19 cellular contexts compared by ENCODE assay signal in the genomic region with DNA sequence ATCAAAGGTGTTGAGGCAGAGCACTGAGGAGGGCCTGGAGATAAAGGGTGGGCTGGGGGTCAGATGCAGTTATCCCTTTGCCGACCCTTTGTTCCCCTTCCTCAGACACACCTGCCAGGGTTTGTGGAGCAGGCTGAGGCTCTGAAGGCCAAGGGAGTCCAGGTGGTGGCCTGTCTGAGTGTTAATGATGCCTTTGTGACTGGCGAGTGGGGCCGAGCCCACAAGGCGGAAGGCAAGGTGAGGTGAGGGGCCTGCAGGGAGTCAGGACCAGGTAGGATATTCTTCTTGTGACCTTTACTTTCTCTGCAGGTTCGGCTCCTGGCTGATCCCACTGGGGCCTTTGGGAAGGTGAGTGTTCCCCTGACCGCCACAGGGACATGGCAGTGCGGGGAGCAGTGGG. TPM values are rescaled to one million over a fixed set of nuclear protein-coding genes. Genes with fewer than 3 reads are reported as not detected.
DNase-seq lines count a peak whose midpoint lies in the region; ATAC-seq and TF ChIP-seq lines count a peak whose summit lies in the region.
"Had no signal": no experiment of that assay in that cellular context is flagged by ENCODE, and none has a peak within 500 bp of the region (broad histone marks: within the 10 kb centered on the region; RNA-seq: fewer than 3 reads in every experiment).

No MANE protein-coding gene starts in this region.

- H3K9me3 Mint-ChIP-seq in activated naive CD4-positive, alpha-beta T cell treated with anti-CD3 and anti-CD28 coated beads, Interleukin-2, amount 10 ng/mL, durations not matched to agents 7 days and 5 days = no peaks in the 10 kb centered on the region
- no peaks in the 10 kb centered on the region for H3K9me3 Mint-ChIP-seq in CD14-positive monocyte
- H3K9me3 Mint-ChIP-seq in T-cell = no peaks in the 10 kb centered on the region
- H3K9me3 Mint-ChIP-seq: CD8-positive, alpha-beta memory T cell; stimulated activated memory B cell treated with anti-CD40 and anti-IgM and Interleukin-4, amounts not matched to agents 10 μg/mL and 1 μg/mL and 100 μg/mL, for 72 hours had no signal

- DNase-seq in activated naive CD4-positive, alpha-beta T cell treated with anti-CD3 and anti-CD28 coated beads, Interleukin-2, amount 10 ng/mL, durations not matched to agents 7 days and 5 days = no peak
- DNase-seq in activated naive CD4-positive, alpha-beta T cell treated with anti-CD3 and anti-CD28 coated beads, Interleukin-2, amount 50 U/mL, for 16 hours = no peak
- DNase-seq in breast epithelium (ENCODE audit: low spot score in 2 of 2) (no peak), upper lobe of left lung (no peak), CD14-positive monocyte (ENCODE audit: low spot score) (no peak), T-cell (no peak)
- DNase-seq: CD8-positive, alpha-beta memory T cell; central memory CD4-positive, alpha-beta T cell; foreskin melanocyte; NCI-H187 treated with DMSO at 0.1 percent for 48 hours; occipital lobe; uterus; WERI-Rb-1 had no signal

- CTCF ChIA-PET in activated naive CD4-positive, alpha-beta T cell treated with anti-CD3 and anti-CD28 coated beads, Interleukin-2, amount 10 ng/mL, durations not matched to agents 7 days and 5 days (lab: Charles Lee) = no interaction called here
- CTCF ChIA-PET in T-cell (lab: Charles Lee) = interaction anchor here in 1 of 2 donors (0.6 kb wide), 1 partner anchor 10 kb away, joined by 3 read pairs; no protein-coding TSS in a partner anchor

- peaks cover 0 to 14% of the 10 kb centered on the region in 2 donors for H3K4me1 ChIP-seq in breast epithelium
- H3K4me1 ChIP-seq in mucosa of stomach (ENCODE audit: control insufficient read depth, insufficient read depth, low read length) = peaks cover 47% of the 10 kb centered on the region
- H3K4me1 ChIP-seq in upper lobe of left lung = peaks cover 23 to 60% (median 42%) of the 10 kb centered on the region in 4 donors
- H3K4me1 ChIP-seq: uterus had no signal

- TF ChIP-seq CTCF in breast epithelium (IDR thresholded peaks at IDR 0.05) (no peak), upper lobe of left lung (IDR thresholded peaks at IDR 0.05) (no peak), CD14-positive monocyte (IDR thresholded peaks at IDR 0.05) (no peak)

- H3K36me3 ChIP-seq in breast epithelium (no peaks in the 10 kb centered on the region), mucosa of stomach (ENCODE audit: control insufficient read depth, insufficient read depth, low read length) (peaks cover 6% of the 10 kb centered on the region), upper lobe of left lung (peaks cover 0 to 22% (median 15%) of the 10 kb centered on the region in 4 donors)
- H3K36me3 ChIP-seq: uterus had no signal

- H3K9me3 ChIP-seq in breast epithelium = no peaks in the 10 kb centered on the region
- no peaks in the 10 kb centered on the region for H3K9me3 ChIP-seq in mucosa of stomach (ENCODE audit: control insufficient read depth, low read length)
- H3K9me3 ChIP-seq in upper lobe of left lung = no peaks in the 10 kb centered on the region
- H3K9me3 ChIP-seq: uterus had no signal

- H3K4me3 ChIP-seq in breast epithelium (no peak overlapping the region), mucosa of stomach (ENCODE audit: low read length) (no peak overlapping the region), upper lobe of left lung (no peak overlapping the region)
- H3K4me3 ChIP-seq: uterus had no signal

- peaks cover 47% of the 10 kb centered on the region for H3K4me1 Mint-ChIP-seq in activated naive CD4-positive, alpha-beta T cell treated with anti-CD3 and anti-CD28 coated beads, Interleukin-2, amount 10 ng/mL, durations not matched to agents 7 days and 5 days
- H3K4me1 Mint-ChIP-seq in CD14-positive monocyte (peaks cover 26% of the 10 kb centered on the region), T-cell (peaks cover 22 to 49% (median 33%) of the 10 kb centered on the region in 3 donors)

- H3K27ac Mint-ChIP-seq in activated naive CD4-positive, alpha-beta T cell treated with anti-CD3 and anti-CD28 coated beads, Interleukin-2, amount 10 ng/mL, durations not matched to agents 7 days and 5 days = peak overlapping the region; percentile 59
- H3K27ac Mint-ChIP-seq in CD14-positive monocyte (peak overlapping the region in 2 of 7 donors; percentile 68 to 79), T-cell (no peak overlapping the region)
- H3K27ac Mint-ChIP-seq: activated naive CD8-positive, alpha-beta T cell had no signal

- 94 to 96% methylated on average over 7 of the region's 7 CpGs for WGBS in upper lobe of left lung, 2 donors

- H3K27me3 ChIP-seq in breast epithelium = no peaks in the 10 kb centered on the region
- H3K27me3 ChIP-seq in mucosa of stomach (ENCODE audit: control insufficient read depth, insufficient read depth, low read length) = no peaks in the 10 kb centered on the region
- H3K27me3 ChIP-seq in upper lobe of left lung = no peaks in the 10 kb centered on the region
- H3K27me3 ChIP-seq: uterus had no signal

- POLR2A ChIA-PET in T-cell (lab: Charles Lee) = no interaction called here

- intact Hi-C loops in breast epithelium (cut with DNase I; ENCODE audit: low total_unique reads) (no loop called here), CD14-positive monocyte (cut with micrococcal nuclease) (no loop called here)

- no peak overlapping the region for H3K4me3 Mint-ChIP-seq in activated naive CD4-positive, alpha-beta T cell treated with anti-CD3 and anti-CD28 coated beads, Interleukin-2, amount 10 ng/mL, durations not matched to agents 7 days and 5 days
- H3K4me3 Mint-ChIP-seq in CD14-positive monocyte (no peak overlapping the region), T-cell (peak overlapping the region in 1 of 3 donors; percentile 28)
- H3K4me3 Mint-ChIP-seq: stimulated activated memory B cell treated with anti-CD40 and anti-IgM and Interleukin-4, amounts not matched to agents 10 μg/mL and 1 μg/mL and 100 μg/mL, for 72 hours had no signal

- no peak for ATAC-seq in upper lobe of left lung (ENCODE audit: low FRiP score in 2 of 2)
- no peak for ATAC-seq in GM21723 (IDR thresholded peaks at IDR 0.05; ENCODE audit: unreplicated experiment)
- ATAC-seq in T-cell (replicated peaks in 1 of 4) = no peak
- ATAC-seq: stimulated activated memory B cell treated with anti-CD40 and anti-IgM and Interleukin-4, amounts not matched to agents 10 μg/mL and 1 μg/mL and 100 μg/mL, for 72 hours had no signal

- no peaks in the 10 kb centered on the region for H3K27me3 Mint-ChIP-seq in activated naive CD4-positive, alpha-beta T cell treated with anti-CD3 and anti-CD28 coated beads, Interleukin-2, amount 10 ng/mL, durations not matched to agents 7 days and 5 days
- H3K27me3 Mint-ChIP-seq in CD14-positive monocyte (ENCODE audit: low read depth in 3 of 3) = peaks cover 0 to 1% (median 0%) of the 10 kb centered on the region in 3 donors
- H3K27me3 Mint-ChIP-seq in T-cell = no peaks in the 10 kb centered on the region
- H3K27me3 Mint-ChIP-seq: activated naive CD8-positive, alpha-beta T cell; stimulated activated memory B cell treated with anti-CD40 and anti-IgM and Interleukin-4, amounts not matched to agents 10 μg/mL and 1 μg/mL and 100 μg/mL, for 72 hours had no signal

- TF ChIP-seq EP300 in upper lobe of left lung (IDR thresholded peaks at IDR 0.05) = no peak

- H3K27ac ChIP-seq in breast epithelium (peak overlapping the region; percentile 81 to 98), upper lobe of left lung (peak overlapping the region; percentile 90 to 98 (median 94))
- H3K27ac ChIP-seq: uterus, WERI-Rb-1 had no signal

- H3K9ac ChIP-seq in mucosa of stomach (ENCODE audit: low read length) = peak overlapping the region; percentile 54

- peaks cover 32% of the 10 kb centered on the region for H3K36me3 Mint-ChIP-seq in activated naive CD4-positive, alpha-beta T cell treated with anti-CD3 and anti-CD28 coated beads, Interleukin-2, amount 10 ng/mL, durations not matched to agents 7 days and 5 days
- peaks cover 24 to 40% of the 10 kb centered on the region in 2 donors for H3K36me3 Mint-ChIP-seq in CD14-positive monocyte
- H3K36me3 Mint-ChIP-seq in T-cell = peaks cover 15% of the 10 kb centered on the region

- no peak for TF ChIP-seq POLR2A in breast epithelium (IDR thresholded peaks at IDR 0.05)
- TF ChIP-seq POLR2A in upper lobe of left lung (IDR thresholded peaks at IDR 0.05) = no peak

RNA-seq across cellular contexts. Expression of a gene that starts 2.6 kb away (rescaled TPM):
- total RNA-seq in breast epithelium = 100 to 1,000 TPM; 241 to 327 (median 262) TPM
- total RNA-seq in upper lobe of left lung = 100 to 1,000 TPM; 146 to 493 (median 309) TPM
- polyA plus RNA-seq in CD14-positive monocyte = 100 to 1,000 TPM; 286 to 318 TPM
- total RNA-seq in T-cell = 10 to 100 TPM; 35.8 to 86.7 (median 71.7) TPM

RNA-seq across cellular contexts. Expression of a gene that starts 3.2 kb away (rescaled TPM):
- 100 to 1,000 TPM; 206 to 266 (median 262) TPM for total RNA-seq in breast epithelium
- total RNA-seq in upper lobe of left lung = 100 to 1,000 TPM; 110 to 215 (median 170) TPM
- polyA plus RNA-seq in CD14-positive monocyte = 100 to 1,000 TPM; 254 to 298 TPM
- total RNA-seq in T-cell = 100 to 1,000 TPM; 104 to 177 (median 151) TPM

RNA-seq across cellular contexts. Expression of a gene that starts 15.2 kb away (rescaled TPM):
- total RNA-seq in breast epithelium (10 to 100 TPM; 38.2 to 43.9 (median 39.5) TPM), upper lobe of left lung (100 to 1,000 TPM in 1 of 6 donors, 10 to 100 TPM in 5; 42.7 to 109 (median 80.6) TPM), T-cell (10 to 100 TPM; 20.2 to 43.1 (median 39.7) TPM)
- 10 to 100 TPM; 15.3 to 18.3 TPM for polyA plus RNA-seq in CD14-positive monocyte

RNA-seq across cellular contexts. Expression of a gene that starts 19.4 kb away (rescaled TPM):
- total RNA-seq in breast epithelium (10 to 100 TPM in 1 of 3 donors, 1 to 10 TPM in 2; 3.3 to 10.7 (median 5.9) TPM), upper lobe of left lung (100 to 1,000 TPM in 1 of 6 donors, 10 to 100 TPM in 5; 12.6 to 138 (median 37.2) TPM), T-cell (100 to 1,000 TPM; 132 to 144 (median 133) TPM)
- 10 to 100 TPM in 1 of 2 donors, 1 to 10 TPM in 1; 8.2 to 18.9 TPM for polyA plus RNA-seq in CD14-positive monocyte

RNA-seq across cellular contexts. Expression of a gene that starts 20.4 kb away (rescaled TPM):
- total RNA-seq in breast epithelium = 1 to 10 TPM in 1 of 3 donors, not detected in 2; 1.8 TPM
- 10 to 100 TPM in 1 of 6 donors, 1 to 10 TPM in 1, under 1 TPM in 2, not detected in 2; 0.51 to 62.9 (median 2.5) TPM for total RNA-seq in upper lobe of left lung
- polyA plus RNA-seq in CD14-positive monocyte = not detected
- total RNA-seq in T-cell = under 1 TPM in 1 of 5 donors, not detected in 4; 0.40 TPM
- total RNA-seq: CD8-positive, alpha-beta memory T cell; H1; skeletal muscle tissue; uterus had no signal
- polyA plus RNA-seq: CD8-positive, alpha-beta memory T cell had no signal
